ENCODE assay signal across 10 cellular contexts in the genomic region with DNA sequence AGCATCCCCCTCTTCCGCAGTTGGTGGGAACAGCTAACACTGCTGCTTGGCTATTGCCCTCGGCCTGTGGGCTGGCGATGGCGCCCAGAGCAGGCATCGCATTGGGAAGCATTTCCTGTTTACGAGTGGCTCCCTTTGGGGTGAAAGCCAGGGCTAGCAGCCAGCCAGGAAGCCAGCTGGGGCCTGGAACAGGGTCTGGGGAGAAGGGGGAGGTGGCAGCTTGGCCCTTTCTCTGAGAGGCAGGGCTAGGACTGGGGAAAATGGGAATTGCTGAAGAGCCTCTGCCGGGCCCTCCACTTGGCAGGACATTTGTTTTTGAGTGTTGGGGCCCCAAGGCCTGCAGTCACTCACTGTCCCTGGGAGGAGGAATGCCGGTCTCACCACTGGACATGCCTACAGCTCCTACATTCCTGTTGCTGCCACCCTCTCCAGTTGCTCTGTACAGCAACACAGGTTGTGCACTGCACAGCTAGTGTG. TPM values are rescaled to one million over a fixed set of nuclear protein-coding genes. Genes with fewer than 3 reads are reported as not detected.
A peak's percentile ranks its signal among the peaks of the same experiment; 100 is the strongest.
DNase-seq lines count a peak whose midpoint lies in the region; ATAC-seq and TF ChIP-seq lines count a peak whose summit lies in the region.
"Had no signal": no experiment of that assay in that cellular context is flagged by ENCODE, and none has a peak within 500 bp of the region (broad histone marks: within the 10 kb centered on the region; RNA-seq: fewer than 3 reads in every experiment).

No MANE protein-coding gene starts in this region.

- peak; percentile 63 for DNase-seq in HCEC 1CT
- peak; percentile 90 for DNase-seq in chondrocyte (ENCODE audit: low spot score)
- no peak for DNase-seq in NCI-H187 treated with DMSO at 0.1 percent for 48 hours (lab: John Stamatoyannopoulos, UW)
- DNase-seq in SIG-M5 treated with dmso at 0.1 percent for 504 hours (lab: John Stamatoyannopoulos, UW; ENCODE audit: unreplicated experiment) = no peak

- peak overlapping the region in 2 of 5 donors; percentile 16 to 28 for H3K4me3 ChIP-seq in subcutaneous abdominal adipose tissue (ENCODE audit: low read depth in 1 of 5, low read length in 5 of 5)
- H3K4me3 ChIP-seq: GM12878, pancreas had no signal

- peaks cover 28 to 93% (median 89%) of the 10 kb centered on the region in 5 donors for H3K4me1 ChIP-seq in subcutaneous abdominal adipose tissue (ENCODE audit: control insufficient read depth in 5 of 5, insufficient read depth in 5 of 5, low read length in 5 of 5)
- H3K4me1 ChIP-seq: pancreas had no signal

- no peaks in the 10 kb centered on the region for H3K27me3 ChIP-seq in layer of hippocampus (ENCODE audit: control insufficient read depth, insufficient read depth, low read length)
- H3K27me3 ChIP-seq in subcutaneous abdominal adipose tissue (ENCODE audit: control insufficient read depth in 5 of 5, insufficient read depth in 4 of 5, low read length in 5 of 5) = no peaks in the 10 kb centered on the region
- H3K27me3 ChIP-seq: pancreas had no signal

- peaks cover 0 to 10% (median 0%) of the 10 kb centered on the region in 5 donors for H3K36me3 ChIP-seq in subcutaneous abdominal adipose tissue (ENCODE audit: control insufficient read depth in 5 of 5, insufficient read depth in 5 of 5, low read length in 5 of 5)
- H3K36me3 ChIP-seq: pancreas had no signal

- H3K27ac ChIP-seq in layer of hippocampus (ENCODE audit: low read depth, low read length) (peak overlapping the region; percentile 96), subcutaneous abdominal adipose tissue (ENCODE audit: low read depth, low read length) (peak overlapping the region; percentile 75)

- H3K9ac ChIP-seq in subcutaneous abdominal adipose tissue (ENCODE audit: low read length in 5 of 5) = peak overlapping the region in 1 of 5 donors; percentile 41

- TF ChIP-seq CTCF in chondrocyte (IDR thresholded peaks at IDR 0.05) = no peak

- no peak for ATAC-seq in HG03342 (IDR thresholded peaks at IDR 0.05; ENCODE audit: unreplicated experiment)
- ATAC-seq in HG03135 (IDR thresholded peaks at IDR 0.05; ENCODE audit: unreplicated experiment) = no peak
- ATAC-seq: GM12878, pancreas had no signal

- no peaks in the 10 kb centered on the region for H3K9me3 ChIP-seq in subcutaneous abdominal adipose tissue (ENCODE audit: control insufficient read depth in 5 of 5, low read length in 5 of 5)
- H3K9me3 ChIP-seq: pancreas had no signal

- H3K9me3 Mint-ChIP-seq in chondrocyte (ENCODE audit: low read depth) = no peaks in the 10 kb centered on the region

- peak overlapping the region; percentile 89 for H3K27ac Mint-ChIP-seq in chondrocyte (ENCODE audit: unreplicated experiment)

- H3K27me3 Mint-ChIP-seq in chondrocyte (ENCODE audit: low read depth) = no peaks in the 10 kb centered on the region

- peaks cover 3% of the 10 kb centered on the region for H3K36me3 Mint-ChIP-seq in chondrocyte (ENCODE audit: low read depth)

- no peak overlapping the region for H3K4me3 Mint-ChIP-seq in chondrocyte (ENCODE audit: unreplicated experiment)

- H3K4me1 Mint-ChIP-seq in chondrocyte (ENCODE audit: low read depth) = peaks cover 71% of the 10 kb centered on the region

RNA-seq across cellular contexts. Expression of a gene that starts 2.5 kb away (rescaled TPM):
- total RNA-seq in chondrocyte = 243 to 296 TPM (median 282 TPM) in 3 replicates

RNA-seq across cellular contexts. Expression of a gene that starts 41.9 kb away (rescaled TPM):
- 13.0 to 25.0 TPM (median 20.8 TPM) in 3 replicates for total RNA-seq in chondrocyte
- total RNA-seq: GM12878 had no signal

Comparison
In these comparisons a context has a peak if more than half of its experiments do, and no peak if none do; other contexts are left out.
1. DNase-seq: peak in HCEC 1CT (single experiment) and chondrocyte (single experiment); none in NCI-H187 treated with DMSO at 0.1 percent for 48 hours (single experiment) and SIG-M5 treated with dmso at 0.1 percent for 504 hours (single experiment).